ENCODE assay signal across 19 cellular contexts in the genomic region with DNA sequence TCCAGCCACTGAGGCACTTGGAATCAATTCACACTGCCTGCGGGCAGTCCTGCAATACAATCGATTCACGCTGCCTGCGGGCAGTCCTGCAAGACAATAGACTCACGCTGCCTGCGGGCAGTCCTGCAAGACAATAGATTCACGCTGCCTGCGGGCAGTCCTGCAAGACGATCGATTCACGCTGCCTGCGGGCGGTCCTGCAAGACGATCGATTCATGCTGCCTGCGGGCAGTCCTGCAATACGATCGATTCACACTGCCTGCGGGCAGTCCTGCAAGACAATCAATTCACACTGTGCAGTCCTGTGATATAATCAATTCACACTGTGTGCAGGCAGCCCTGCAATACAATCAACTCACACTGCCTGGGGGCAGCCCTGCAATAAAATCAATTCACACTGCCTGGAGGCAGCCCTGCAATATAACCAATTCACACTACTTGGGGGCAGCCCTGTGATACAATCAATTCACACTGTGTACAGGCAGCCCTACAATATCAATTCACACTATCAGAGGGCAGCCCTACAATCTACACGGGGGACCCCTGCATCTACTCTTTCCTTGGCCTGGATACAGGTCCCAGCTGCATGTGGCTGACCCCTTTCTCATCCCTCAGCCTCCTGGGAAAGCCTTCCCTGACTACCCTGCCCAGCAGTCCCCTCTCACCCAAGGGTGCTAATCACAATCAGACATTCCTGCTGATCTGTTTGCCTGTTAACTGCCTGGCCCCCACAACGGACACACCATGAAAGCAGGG. TPM values are rescaled to one million over a fixed set of nuclear protein-coding genes. Genes with fewer than 3 reads are reported as not detected.
DNase-seq lines count a peak whose midpoint lies in the region; ATAC-seq and TF ChIP-seq lines count a peak whose summit lies in the region.
"Had no signal": no experiment of that assay in that cellular context is flagged by ENCODE, and none has a peak within 500 bp of the region (broad histone marks: within the 10 kb centered on the region; RNA-seq: fewer than 3 reads in every experiment).

No MANE protein-coding gene starts in this region.

- no peaks in the 10 kb centered on the region for H3K23me2 ChIP-seq in H9 (ENCODE audit: insufficient read length, low read depth, low read length, poor library complexity, severe bottlenecking)

- peaks cover 4% of the 10 kb centered on the region for H3K79me1 ChIP-seq in H9 (ENCODE audit: insufficient read depth, low read depth, low read length, poor library complexity, severe bottlenecking)

- H2AFZ ChIP-seq in H9 (ENCODE audit: low read length), result no peak overlapping the region

- no peak overlapping the region for H4K5ac ChIP-seq in H9 (ENCODE audit: insufficient read length, low read depth, low read length)

- no peaks in the 10 kb centered on the region for H3K9me3 Mint-ChIP-seq in CD8-positive, alpha-beta T cell
- H3K9me3 Mint-ChIP-seq in H9 (peaks cover 2 to 5% of the 10 kb centered on the region in 2 experiments; a peak in 4 of 5 replicates), chondrocyte (ENCODE audit: low read depth) (no peaks in the 10 kb centered on the region)
- H3K9me3 Mint-ChIP-seq: CD8-positive, alpha-beta memory T cell had no signal

- no peaks in the 10 kb centered on the region for H3K9me3 ChIP-seq in CD8-positive, alpha-beta T cell (ENCODE audit: low read length)
- H3K9me3 ChIP-seq in H9 (ENCODE audit: control insufficient read depth, low read depth, low read length), result no peaks in the 10 kb centered on the region
- H3K9me3 ChIP-seq: A549, BLaER1 had no signal

- no peak for ATAC-seq in CD8-positive, alpha-beta T cell
- ATAC-seq in sciatic nerve (no peak), HG03571 (IDR thresholded peaks at IDR 0.05; ENCODE audit: unreplicated experiment) (no peak)
- ATAC-seq: A549, PC-3 had no signal

- H3K4me2 ChIP-seq in H9 (ENCODE audit: insufficient read depth, insufficient read length, low read length), result no peak overlapping the region
- H3K4me2 ChIP-seq: A549, BLaER1 had no signal

- no peak overlapping the region for H4K8ac ChIP-seq in H9 (replicated peaks; ENCODE audit: insufficient read length, low read depth, low read length)

- H3K27me3 ChIP-seq in CD8-positive, alpha-beta T cell (ENCODE audit: insufficient read depth, low read length), result no peaks in the 10 kb centered on the region
- no peaks in the 10 kb centered on the region for H3K27me3 ChIP-seq in H9 (ENCODE audit: insufficient read depth, low read length)
- H3K27me3 ChIP-seq: BLaER1 had no signal

- no peak overlapping the region for H2AK5ac ChIP-seq in H9 (ENCODE audit: insufficient read length, low read length)

- H3K14ac ChIP-seq in H9 (ENCODE audit: insufficient read depth, low read length), result no peak overlapping the region

- H2BK120ac ChIP-seq in H9 (ENCODE audit: low read depth, low read length, poor library complexity, severe bottlenecking), result no peak overlapping the region

- peak overlapping the region; percentile 22 for H3K27ac Mint-ChIP-seq in CD8-positive, alpha-beta T cell
- peak overlapping the region; percentile 70 to 77 (median 75); a peak in 3 of 7 replicates for H3K27ac Mint-ChIP-seq in H9
- H3K27ac Mint-ChIP-seq in chondrocyte (ENCODE audit: unreplicated experiment), result no peak overlapping the region

- H3K23ac ChIP-seq in H9 (ENCODE audit: insufficient read length, low read depth, low read length), result no peak overlapping the region

- no peak overlapping the region for H2BK20ac ChIP-seq in H9 (ENCODE audit: low read depth, low read length, poor library complexity, severe bottlenecking)

- no peak overlapping the region for H2BK12ac ChIP-seq in H9 (ENCODE audit: insufficient read length, low read depth, low read length)

- no peak overlapping the region for H2BK15ac ChIP-seq in H9 (ENCODE audit: low read depth, low read length)

- H3T11ph ChIP-seq in H9 (ENCODE audit: low read length), result no peak overlapping the region

- no peak overlapping the region for H3K4me3 ChIP-seq in CD8-positive, alpha-beta T cell (ENCODE audit: low read depth, low read length)
- H3K4me3 ChIP-seq: A549, BLaER1 had no signal

- H3K27me3 Mint-ChIP-seq in CD8-positive, alpha-beta T cell (ENCODE audit: low read depth), result no peaks in the 10 kb centered on the region
- no peaks in the 10 kb centered on the region; the same call in 1 of the 2 replicates for H3K27me3 Mint-ChIP-seq in H9 (ENCODE audit: low read depth)
- H3K27me3 Mint-ChIP-seq in chondrocyte (ENCODE audit: low read depth), result no peaks in the 10 kb centered on the region
- H3K27me3 Mint-ChIP-seq: CD8-positive, alpha-beta memory T cell had no signal

- no peak overlapping the region for H3K56ac ChIP-seq in H9 (ENCODE audit: insufficient read length, low read depth, low read length)

- H3K4me1 ChIP-seq in CD8-positive, alpha-beta T cell (ENCODE audit: insufficient read depth, low read length), result peaks cover 25% of the 10 kb centered on the region
- H3K4me1 ChIP-seq in H9 (ENCODE audit: insufficient read depth, low read length), result no peaks in the 10 kb centered on the region
- H3K4me1 ChIP-seq: A549 had no signal

- H4K20me1 ChIP-seq in H9 (ENCODE audit: control insufficient read depth, insufficient read depth, insufficient read length), result peaks cover 5% of the 10 kb centered on the region

- no peaks in the 10 kb centered on the region for H3K36me3 ChIP-seq in CD8-positive, alpha-beta T cell (ENCODE audit: insufficient read depth, low read length)

- H3K36me3 Mint-ChIP-seq in CD8-positive, alpha-beta T cell, result no peaks in the 10 kb centered on the region
- H3K36me3 Mint-ChIP-seq in H9 (ENCODE audit: insufficient read depth in 1 of 3, low read depth in 3 of 3), result peaks cover 36 to 43% (median 43%) of the 10 kb centered on the region in 3 experiments
- no peaks in the 10 kb centered on the region for H3K36me3 Mint-ChIP-seq in chondrocyte (ENCODE audit: low read depth)

- H3K4me3 Mint-ChIP-seq in CD8-positive, alpha-beta T cell, result no peak overlapping the region
- H3K4me3 Mint-ChIP-seq in H9 (no peak overlapping the region), chondrocyte (ENCODE audit: unreplicated experiment) (no peak overlapping the region)

- no peak overlapping the region for H2BK5ac ChIP-seq in H9 (ENCODE audit: insufficient read length, low read length)

- no CpG with 5 or more reads among the region's 21 CpGs for WGBS in H9 (ENCODE audit: extremely low coverage, insufficient read length, low lambda C conversion rate)

- no peak overlapping the region for H3K27ac ChIP-seq in CD8-positive, alpha-beta T cell (ENCODE audit: low read depth, low read length)
- no peak overlapping the region for H3K27ac ChIP-seq in H9 (ENCODE audit: insufficient read length, low read depth, low read length)
- H3K27ac ChIP-seq: A549, BLaER1, RWPE1 had no signal

- TF ChIP-seq CTCF in CD8-positive, alpha-beta T cell (IDR thresholded peaks at IDR 0.05), result no peak
- TF ChIP-seq CTCF in H9 (conservative IDR thresholded peaks at IDR 0.05) (no peak), chondrocyte (IDR thresholded peaks at IDR 0.05) (no peak)

- intact Hi-C loops in CD8-positive, alpha-beta T cell (cut with DNase I, micrococcal nuclease), result no loop called here
- intact Hi-C loops in sciatic nerve (cut with DNase I), result no loop called here

- H3K18ac ChIP-seq in H9 (ENCODE audit: insufficient read length, low read depth, low read length), result no peak overlapping the region

- H4K91ac ChIP-seq in H9 (ENCODE audit: insufficient read length, low read depth, low read length), result no peak overlapping the region

- H3K4ac ChIP-seq in H9 (ENCODE audit: low read depth, low read length), result no peak overlapping the region

- DNase-seq in CD8-positive, alpha-beta T cell, result no peak
- no peak for DNase-seq in H9
- DNase-seq in chondrocyte (ENCODE audit: low spot score), result peak; percentile 60
- DNase-seq in sciatic nerve (ENCODE audit: low spot score), result peak; percentile 26
- DNase-seq in effector CD8-positive, alpha-beta T cell (lab: John Stamatoyannopoulos, UW), result no peak
- DNase-seq in stimulated activated CD4-positive, alpha-beta T cell treated with anti-CD3 and anti-CD28 coated beads, Interleukin-15, amount 100 ng/mL, for 24 hours, result no peak
- DNase-seq: CD8-positive, alpha-beta memory T cell; DMS79; HCEC 1CT; Karpas-422; NCI-H1417 treated with DMSO at 0.1 percent for 48 hours; NCI-H1930; NCI-H226; NCI-H524 treated with DMSO at 0.1 percent for 48 hours; PC-3 had no signal

- POLR2A ChIA-PET in CD8-positive, alpha-beta T cell (lab: Charles Lee), result no interaction called here

- H3K9ac ChIP-seq in H9 (ENCODE audit: extremely low read depth, insufficient read length, low read length), result no peak overlapping the region
- H3K9ac ChIP-seq: BLaER1 had no signal

- peaks cover 67% of the 10 kb centered on the region for H3K4me1 Mint-ChIP-seq in CD8-positive, alpha-beta T cell (ENCODE audit: low read depth)
- peaks cover 24 to 25% of the 10 kb centered on the region in 2 experiments for H3K4me1 Mint-ChIP-seq in H9
- H3K4me1 Mint-ChIP-seq in chondrocyte (ENCODE audit: low read depth), result peaks cover 2% of the 10 kb centered on the region

- CTCF ChIA-PET in CD8-positive, alpha-beta T cell (lab: Charles Lee), result interaction anchor here (0.5 to 1.9 kb wide), 2 partner anchors 21 to 45 kb away, joined by 3 to 7 read pairs; no protein-coding TSS in a partner anchor

- peaks cover 57% of the 10 kb centered on the region; the same call in 1 of the 2 replicates for H3K79me2 ChIP-seq in H9 (ENCODE audit: insufficient read depth, low read length)

RNA-seq across cellular contexts. Expression of a gene that starts 10.4 kb away (rescaled TPM):
- total RNA-seq in CD8-positive, alpha-beta T cell, result 10 to 100 TPM in 1 of 2 experiments, 1 to 10 TPM in 1; 9.8 to 14.1 TPM
- 30.8 and 40.9 TPM in 2 replicates for total RNA-seq in H9 (2021)
- 11.5 to 16.3 TPM (median 14.8 TPM) in 3 replicates for total RNA-seq in chondrocyte
- 20.1 TPM for total RNA-seq in sciatic nerve

Comparison
In these comparisons a context has a peak if more than half of its experiments do, and no peak if none do; other contexts are left out.
1. DNase-seq: peak in chondrocyte (single experiment) and sciatic nerve (single experiment); none in CD8-positive, alpha-beta T cell (0 of 7), H9 (single experiment), effector CD8-positive, alpha-beta T cell (single experiment) and stimulated activated CD4-positive, alpha-beta T cell treated with anti-CD3 and anti-CD28 coated beads, Interleukin-15, amount 100 ng/mL, for 24 hours (single experiment).